In the genomic region with DNA sequence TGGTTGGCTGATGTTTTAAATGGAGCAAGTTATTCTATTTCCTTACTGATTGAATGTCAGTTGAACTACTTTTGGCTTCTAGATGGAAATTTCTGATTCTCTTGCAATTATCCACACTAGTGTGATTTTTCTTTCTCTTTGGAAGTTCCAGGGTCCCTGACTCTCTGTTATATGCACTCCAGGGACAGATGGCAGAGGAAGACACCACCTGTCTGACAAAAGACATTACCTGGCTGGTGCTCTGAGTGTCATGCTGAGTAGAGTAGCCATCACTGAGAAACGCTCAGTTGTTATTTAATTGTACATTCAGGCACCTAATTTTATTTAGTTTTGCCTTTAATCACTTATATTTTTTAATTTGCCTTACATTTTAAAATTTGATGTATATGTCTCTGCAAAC, we compare ENCODE assay signal across 26 cellular contexts.
"Had no signal": no experiment of that assay in that cellular context is flagged by ENCODE, and none has a peak within 500 bp of the region (broad histone marks: within the 10 kb centered on the region; RNA-seq: fewer than 3 reads in every experiment).

No MANE protein-coding gene starts in this region.

- H3K4me1 Mint-ChIP-seq: naive thymus-derived CD8-positive, alpha-beta T cell; nephron progenitor cell; stimulated activated naive CD8-positive, alpha-beta T cell treated with anti-CD3 and anti-CD28 coated beads, Interleukin-15, amount 100 ng/mL, for 72 hours had no signal

- H3K27me3 ChIP-seq: dorsolateral prefrontal cortex, gastrocnemius medialis, right atrium auricular region, suprapubic skin, vagina had no signal

- H3K4me3 ChIP-seq: dorsolateral prefrontal cortex, gastrocnemius medialis, lower lobe of right lung, prostate gland, right atrium auricular region, smooth muscle cell, suprapubic skin, vagina had no signal

- H3K36me3 Mint-ChIP-seq: naive thymus-derived CD8-positive, alpha-beta T cell had no signal

- H3K27me3 Mint-ChIP-seq: stimulated activated naive CD8-positive, alpha-beta T cell treated with anti-CD3 and anti-CD28 coated beads, Interleukin-15, amount 100 ng/mL, for 72 hours had no signal

- H3K4me2 ChIP-seq: smooth muscle cell had no signal

- H3K27ac Mint-ChIP-seq: naive thymus-derived CD8-positive, alpha-beta T cell; nephron progenitor cell; stimulated activated naive CD8-positive, alpha-beta T cell treated with anti-CD3 and anti-CD28 coated beads, Interleukin-15, amount 100 ng/mL, for 72 hours had no signal

- ATAC-seq: esophagus mucosa; gastrocnemius medialis; left ventricle myocardium superior; lower lobe of right lung; naive thymus-derived CD8-positive, alpha-beta T cell; sciatic nerve; stimulated activated naive CD8-positive, alpha-beta T cell treated with anti-CD3 and anti-CD28 coated beads, Interleukin-15, amount 100 ng/mL, for 72 hours had no signal

- FAIRE-seq: keratinocyte had no signal

- H3K9me3 Mint-ChIP-seq: nephron progenitor cell; stimulated activated naive CD8-positive, alpha-beta T cell treated with anti-CD3 and anti-CD28 coated beads, Interleukin-15, amount 100 ng/mL, for 72 hours had no signal

- H3K4me3 Mint-ChIP-seq: naive thymus-derived CD8-positive, alpha-beta T cell; nephron progenitor cell; stimulated activated naive CD8-positive, alpha-beta T cell treated with anti-CD3 and anti-CD28 coated beads, Interleukin-15, amount 100 ng/mL, for 72 hours had no signal

- DNase-seq: effector CD4-positive, alpha-beta T cell; foreskin fibroblast; gastrocnemius medialis; head of caudate nucleus; left ventricle myocardium superior; lower lobe of right lung; naive thymus-derived CD8-positive, alpha-beta T cell; nephron progenitor cell; nucleus accumbens; stimulated activated CD4-positive, alpha-beta T cell treated with anti-CD3 and anti-CD28 coated beads, Interleukin-12 subunit alpha, Interleukin-12 subunit beta, amount 100 ng/mL, for 4 hours; stimulated activated CD4-positive, alpha-beta T cell treated with anti-CD3 and anti-CD28 coated beads, Interleukin-1b, Interleukin-23, amount 100 ng/mL, for 48 hours; stimulated activated CD4-positive, alpha-beta T cell treated with anti-CD3 and anti-CD28 coated beads, Interleukin-4, amount 100 ng/mL, for 1 hour; stimulated activated CD8-positive, alpha-beta memory T cell treated with anti-CD3 and anti-CD28 coated beads, Interleukin-4, amount 100 ng/mL, for 48 hours; stimulated activated naive CD4-positive, alpha-beta T cell; stimulated activated naive CD8-positive, alpha-beta T cell treated with anti-CD3 and anti-CD28 coated beads, Interleukin-15, amount 100 ng/mL, for 72 hours; trophoblast cell had no signal

- H3K27ac ChIP-seq: epithelial cell of prostate, gastrocnemius medialis, lower lobe of right lung, prostate gland, right atrium auricular region, suprapubic skin, vagina had no signal

- H3K36me3 ChIP-seq: gastrocnemius medialis, lower lobe of right lung, prostate gland, right atrium auricular region, suprapubic skin, vagina had no signal

- H3K4me1 ChIP-seq: gastrocnemius medialis, prostate gland, vagina had no signal
